ENCODE assay signal across 8 cellular contexts in genomic region chr3:143443851-143444331, GRCh38.
DNase-seq lines count a peak whose midpoint lies in the region; ATAC-seq and TF ChIP-seq lines count a peak whose summit lies in the region.

No MANE protein-coding gene starts in this region.

- DNase-seq in GDM1 (lab: John Stamatoyannopoulos, UW) (peak; percentile 47), OCI-M1 (lab: John Stamatoyannopoulos, UW) (peak; percentile 62), MCF 10A (ENCODE audit: unreplicated experiment) (peak; percentile 97), lung microvascular endothelial cell (ENCODE audit: low read depth in 2 of 2) (peak; percentile 91 to 99), occipital lobe (lab: John Stamatoyannopoulos, UW) (no peak), D341Med (ENCODE audit: low spot score) (no peak)

- no peaks in the 10 kb centered on the region for H3K36me3 Mint-ChIP-seq in MCF 10A (ENCODE audit: insufficient read depth, unreplicated experiment)

- ATAC-seq in HG03378 (IDR thresholded peaks at IDR 0.05; ENCODE audit: unreplicated experiment): no peak
- no peak for ATAC-seq in GM18907 (IDR thresholded peaks at IDR 0.05; ENCODE audit: unreplicated experiment)

- CTCF ChIA-PET in MCF 10A (lab: Yijun Ruan, JAX): interaction anchor here (0.5 to 1.8 kb wide), 6 partner anchors 9 to 246 kb away, joined by 3 to 8 read pairs (median 3); no protein-coding TSS in a partner anchor

- peaks cover 11% of the 10 kb centered on the region for H3K4me1 Mint-ChIP-seq in MCF 10A (ENCODE audit: insufficient read depth, unreplicated experiment)

- POLR2A ChIA-PET in MCF 10A (lab: Yijun Ruan, JAX): interaction anchor here (0.5 to 1.6 kb wide), 7 partner anchors 10 to 210 kb away, joined by 3 to 5 read pairs (median 3); no protein-coding TSS in a partner anchor

- no peak overlapping the region for H3K4me3 Mint-ChIP-seq in MCF 10A (ENCODE audit: unreplicated experiment)

- peaks cover 12% of the 10 kb centered on the region for H3K9me3 Mint-ChIP-seq in MCF 10A (ENCODE audit: unreplicated experiment)

- intact Hi-C loops in MCF 10A (cut with micrococcal nuclease): no loop called here

- TF ChIP-seq CTCF in MCF 10A (IDR thresholded peaks at IDR 0.05; ENCODE audit: unreplicated experiment): no peak

- BruUV-seq in MCF 10A (replicated peaks; lab: Mats Ljungman, UMichigan): no TSS peak

- H3K27me3 Mint-ChIP-seq in MCF 10A (ENCODE audit: insufficient read depth, unreplicated experiment): no peaks in the 10 kb centered on the region

- peak overlapping the region; percentile 89 for H3K27ac Mint-ChIP-seq in MCF 10A (ENCODE audit: low read depth, unreplicated experiment)

Comparison
In these comparisons a context has a peak if more than half of its experiments do, and no peak if none do; other contexts are left out.
1. DNase-seq: peak in GDM1 (single experiment), OCI-M1 (single experiment), MCF 10A (single experiment) and lung microvascular endothelial cell (2 of 2); none in occipital lobe (single experiment) and D341Med (single experiment).